In the genomic region with DNA sequence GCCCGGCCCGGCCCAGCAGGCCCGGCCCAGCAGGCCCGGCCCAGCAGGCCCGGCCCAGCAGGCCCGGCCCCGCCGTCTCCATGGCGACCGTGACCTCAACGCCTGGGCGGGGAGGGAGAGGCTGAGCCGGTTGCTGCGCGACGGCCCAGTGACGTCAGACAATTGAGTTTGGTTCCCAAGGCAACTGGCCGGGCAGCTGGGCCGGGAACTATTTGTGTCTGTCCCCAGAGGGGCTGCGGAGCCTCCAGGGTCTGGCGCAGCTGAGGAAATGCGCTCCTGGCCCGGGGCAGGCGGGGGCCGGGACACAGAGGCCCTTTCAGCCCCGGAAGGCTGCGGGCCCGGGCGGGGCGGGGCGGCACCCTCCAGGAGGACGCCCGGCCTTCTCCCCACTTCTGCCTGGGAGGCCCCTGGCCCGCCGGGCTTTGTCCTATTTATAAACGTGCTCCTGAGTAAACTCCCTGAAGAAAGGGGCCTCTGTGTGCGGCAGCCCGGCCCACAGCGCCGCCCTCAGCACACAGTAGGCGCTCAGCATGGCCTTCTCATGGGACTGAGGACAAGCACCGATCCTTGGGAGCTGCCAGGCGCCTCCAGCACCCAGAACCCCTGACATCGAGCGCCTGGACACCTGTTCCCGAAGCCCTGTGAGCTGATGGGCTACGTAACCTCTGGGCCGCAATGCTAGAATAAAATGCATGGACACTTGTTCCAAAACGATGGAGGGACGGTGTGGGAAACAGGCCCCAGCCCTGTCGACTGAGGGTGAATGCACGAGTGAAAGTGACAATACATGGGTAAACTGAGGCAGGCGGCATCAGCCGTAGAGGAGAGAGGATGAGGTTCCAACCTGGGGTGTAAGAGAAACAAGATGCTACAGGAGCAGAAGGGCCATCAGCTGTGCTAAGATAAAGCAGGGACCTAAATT, we compare ENCODE assay signal across 9 cellular contexts. TPM values are rescaled to one million over a fixed set of nuclear protein-coding genes. Genes with fewer than 3 reads are reported as not detected.
DNase-seq lines count a peak whose midpoint lies in the region; ATAC-seq and TF ChIP-seq lines count a peak whose summit lies in the region.
"Had no signal": no experiment of that assay in that cellular context is flagged by ENCODE, and none has a peak within 500 bp of the region (broad histone marks: within the 10 kb centered on the region; RNA-seq: fewer than 3 reads in every experiment).

No MANE protein-coding gene starts in this region.

- no peaks in the 10 kb centered on the region for H3K36me3 ChIP-seq in lung (ENCODE audit: control insufficient read depth in 2 of 2, insufficient read depth in 2 of 2, low read length in 2 of 2)

- H3K9me3 ChIP-seq in lung (ENCODE audit: control insufficient read depth in 2 of 2, insufficient read depth in 1 of 2, low read length in 1 of 2), result no peaks in the 10 kb centered on the region

- no peaks in the 10 kb centered on the region for H3K36me3 Mint-ChIP-seq in activated CD8-positive, alpha-beta T cell treated with anti-CD3 and anti-CD28 coated beads for 36 hours (ENCODE audit: low read depth)

- peak overlapping the region; percentile 50 for H3K4me3 Mint-ChIP-seq in activated CD8-positive, alpha-beta T cell treated with anti-CD3 and anti-CD28 coated beads for 36 hours

- no peak overlapping the region for H3K27ac Mint-ChIP-seq in activated CD8-positive, alpha-beta T cell treated with anti-CD3 and anti-CD28 coated beads for 36 hours

- CTCF ChIA-PET in activated CD8-positive, alpha-beta T cell treated with anti-CD3 and anti-CD28 coated beads for 36 hours (lab: Charles Lee), result interaction anchor here (0.7 to 2.4 kb wide), 9 partner anchors 8 to 122 kb away, joined by 3 to 13 read pairs (median 3); no protein-coding TSS in a partner anchor

- H3K27ac ChIP-seq in lung (ENCODE audit: low read depth in 1 of 2, low read length in 1 of 2), result peak overlapping the region; percentile 94 to 100

- DNase-seq in C1 segment of cervical spinal cord (lab: John Stamatoyannopoulos, UW) (peak; percentile 93 to 100 (median 98)), NCI-H748 treated with DMSO at 0.1 percent for 48 hours (lab: John Stamatoyannopoulos, UW) (peak; percentile 94), ecto neural progenitor cell (ENCODE audit: low spot score) (peak; percentile 99), lung (ENCODE audit: low spot score) (peak; percentile 99)
- peak; percentile 96 for DNase-seq in activated CD8-positive, alpha-beta T cell treated with anti-CD3 and anti-CD28 coated beads for 36 hours
- DNase-seq in stimulated activated CD4-positive, alpha-beta T cell treated with anti-CD3 and anti-CD28 coated beads, TNF-alpha, amount 100 ng/mL, for 1 hour (ENCODE audit: low read depth in 3 of 3, low spot score in 1 of 3), result peak; percentile 80 to 85 (median 83)

- H3K9me3 Mint-ChIP-seq in activated CD8-positive, alpha-beta T cell treated with anti-CD3 and anti-CD28 coated beads for 36 hours, result no peaks in the 10 kb centered on the region

- peaks cover 14% of the 10 kb centered on the region for H3K4me1 Mint-ChIP-seq in activated CD8-positive, alpha-beta T cell treated with anti-CD3 and anti-CD28 coated beads for 36 hours (ENCODE audit: low read depth)

- no peaks in the 10 kb centered on the region for H3K27me3 ChIP-seq in lung (ENCODE audit: control insufficient read depth, insufficient read depth)

- intact Hi-C loops in activated CD8-positive, alpha-beta T cell treated with anti-CD3 and anti-CD28 coated beads for 36 hours (cut with micrococcal nuclease), result loop anchor here (5.0 kb wide), 2 partner anchors 43 to 88 kb away; no protein-coding TSS in a partner anchor

- ATAC-seq in GM19372 (IDR thresholded peaks at IDR 0.05; ENCODE audit: low read depth, unreplicated experiment) (peak; percentile 76), HG03520 (IDR thresholded peaks at IDR 0.05; ENCODE audit: unreplicated experiment) (peak; percentile 68), lung (ENCODE audit: insufficient read depth, low FRiP score) (peak; percentile 89)
- ATAC-seq in activated CD8-positive, alpha-beta T cell treated with anti-CD3 and anti-CD28 coated beads for 36 hours, result peak; percentile 77

- TF ChIP-seq CTCF in activated CD8-positive, alpha-beta T cell treated with anti-CD3 and anti-CD28 coated beads for 36 hours (IDR thresholded peaks at IDR 0.05), result no peak
- no peak for TF ChIP-seq CTCF in lung (IDR thresholded peaks at IDR 0.05; ENCODE audit: control extremely low read depth, extremely low read depth)

- POLR2A ChIA-PET in activated CD8-positive, alpha-beta T cell treated with anti-CD3 and anti-CD28 coated beads for 36 hours (lab: Charles Lee), result interaction anchor here (1.0 to 1.7 kb wide), 3 partner anchors 9 to 152 kb away, joined by 3 to 8 read pairs (median 3); a partner anchor contains a TSS

- WGBS in lung, 2 donors, result 16 to 32% methylated on average over 32 to 54 of the region's 54 CpGs

- H3K27me3 Mint-ChIP-seq in activated CD8-positive, alpha-beta T cell treated with anti-CD3 and anti-CD28 coated beads for 36 hours, result peaks cover 4% of the 10 kb centered on the region

- H3K4me1 ChIP-seq in lung (ENCODE audit: control insufficient read depth in 2 of 2, insufficient read depth in 2 of 2, low read length in 2 of 2), result peaks cover 10 to 23% of the 10 kb centered on the region in 2 donors

- H3K4me3 ChIP-seq in lung, result peak overlapping the region; percentile 33

RNA-seq across cellular contexts. Expression of a gene that starts 12.3 kb away (rescaled TPM):
- not detected for total RNA-seq in activated CD8-positive, alpha-beta T cell treated with anti-CD3 and anti-CD28 coated beads for 36 hours
- total RNA-seq in lung, result not detected
- polyA plus RNA-seq in lung, result not detected
- total RNA-seq: activated CD8-positive, alpha-beta memory T cell treated with anti-CD3 and anti-CD28 coated beads for 36 hours had no signal

Comparison
In these comparisons a context has a peak if more than half of its experiments do, and no peak if none do; other contexts are left out.
1. Peak in every context shown above with its lines: DNase-seq, ATAC-seq, H3K4me3 ChIP-seq and H3K27ac ChIP-seq.